In genomic region chr5:74030821-74031220, GRCh38 we compare ENCODE assay signal across 25 cellular contexts.
"Had no signal": no experiment of that assay in that cellular context is flagged by ENCODE, and none has a peak within 500 bp of the region (broad histone marks: within the 10 kb centered on the region; RNA-seq: fewer than 3 reads in every experiment).

No MANE protein-coding gene starts in this region.

- H3K4me1 ChIP-seq: pancreas, prostate gland, testis, uterus had no signal

- H3K27ac ChIP-seq: left ventricle myocardium inferior, pancreas, prostate gland, skin epidermis, stomach, testis, thyroid gland, transverse colon, uterus had no signal

- DNase-seq: hippocampal formation; left ventricle myocardium inferior; midbrain; mucosa of descending colon; naive thymus-derived CD4-positive, alpha-beta T cell; nucleus accumbens; pancreas; posterior cingulate gyrus; retina; right cardiac atrium; stimulated activated CD4-positive, alpha-beta T cell treated with anti-CD3 and anti-CD28 coated beads, Interleukin-12 subunit alpha, Interleukin-12 subunit beta, amount 100 ng/mL, for 4 hours; stimulated activated CD4-positive, alpha-beta T cell treated with anti-CD3 and anti-CD28 coated beads, Interleukin-15, amount 100 ng/mL, for 24 hours; stimulated activated CD4-positive, alpha-beta T cell treated with anti-CD3 and anti-CD28 coated beads, Interleukin-2, amount 100 ng/mL, for 24 hours; stimulated activated CD4-positive, alpha-beta T cell treated with anti-CD3 and anti-CD28 coated beads, Interleukin-4, amount 100 ng/mL, for 1 hour; stimulated activated naive B cell treated with anti-CD40 and anti-IgM and Interleukin-4, amounts not matched to agents 10 μg/mL and 1 μg/mL and 100 μg/mL, for 72 hours; stimulated activated naive CD8-positive, alpha-beta T cell treated with anti-CD3 and anti-CD28 coated beads, Interleukin-15, Interleukin-2, amounts not matched to agents 100 U/mL and 50 U/mL, for 24 hours; stomach; testis; thyroid gland; transverse colon; uterus had no signal

- ATAC-seq: mucosa of descending colon; naive thymus-derived CD4-positive, alpha-beta T cell; pancreas; right cardiac atrium; sciatic nerve; stimulated activated naive B cell treated with anti-CD40 and anti-IgM and Interleukin-4, amounts not matched to agents 10 μg/mL and 1 μg/mL and 100 μg/mL, for 72 hours; stimulated activated naive CD8-positive, alpha-beta T cell treated with anti-CD3 and anti-CD28 coated beads, Interleukin-15, Interleukin-2, amounts not matched to agents 100 U/mL and 50 U/mL, for 24 hours had no signal

- H3K27me3 ChIP-seq: pancreas, stomach, testis, thyroid gland, transverse colon, uterus had no signal

- H3K4me3 ChIP-seq: left ventricle myocardium inferior, lung, mucosa of descending colon, pancreas, prostate gland, skin epidermis, stomach, testis, thyroid gland, transverse colon, uterus had no signal

- FAIRE-seq: pancreas had no signal

- H3K36me3 ChIP-seq: left ventricle myocardium inferior, pancreas, prostate gland, stomach, thyroid gland, transverse colon, uterus had no signal

- H3K9me3 ChIP-seq: left ventricle myocardium inferior, mucosa of descending colon, pancreas, prostate gland, stomach, testis, thyroid gland, transverse colon, uterus had no signal
